Comparison of ENCODE assay signal across 26 cellular contexts in the genomic region with DNA sequence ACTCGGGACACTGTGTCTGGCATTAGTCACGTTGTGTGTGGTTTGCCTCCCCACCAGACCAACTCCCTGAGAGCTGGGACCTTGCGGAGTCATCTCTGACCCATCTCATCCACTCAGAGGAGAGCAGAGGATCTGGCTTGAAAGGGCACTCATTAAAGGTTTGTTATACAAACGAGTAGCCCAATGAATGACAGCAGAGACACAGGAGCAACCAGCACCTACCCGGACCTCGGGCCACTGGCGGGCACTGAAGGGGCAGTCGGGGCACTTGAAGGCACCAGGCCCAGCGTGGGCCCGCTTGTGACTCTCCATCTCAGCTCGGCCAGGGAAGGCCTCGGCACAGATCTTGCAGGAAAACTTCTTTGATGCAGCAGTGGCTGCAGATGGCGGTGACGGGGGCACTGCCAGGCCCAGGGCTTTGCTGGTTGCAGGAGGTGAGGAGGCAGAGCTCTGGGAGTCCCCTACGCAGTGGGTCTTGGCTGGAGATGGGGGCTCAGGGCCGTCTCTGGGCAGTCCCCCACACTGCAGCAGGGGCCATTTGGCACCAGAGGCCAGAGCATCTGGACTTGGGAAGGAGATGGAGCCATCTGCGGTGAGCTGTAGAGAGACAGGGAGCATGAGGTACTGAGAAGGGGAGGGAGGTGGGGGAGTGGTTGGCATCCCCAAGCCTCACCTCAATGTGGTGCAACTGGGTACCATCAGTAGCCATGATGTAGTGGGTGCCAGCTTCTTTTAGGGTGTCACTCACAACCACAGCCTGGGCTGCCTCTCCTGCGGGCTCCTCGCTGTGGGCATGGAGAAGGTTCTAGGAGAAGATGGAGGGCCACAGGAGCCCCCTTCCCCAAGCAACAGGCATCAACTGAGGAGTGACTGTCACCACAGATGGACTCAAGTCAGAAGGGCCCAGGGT. TPM values are rescaled to one million over a fixed set of nuclear protein-coding genes. Genes with fewer than 3 reads are reported as not detected.
DNase-seq lines count a peak whose midpoint lies in the region; ATAC-seq and TF ChIP-seq lines count a peak whose summit lies in the region.
"Had no signal": no experiment of that assay in that cellular context is flagged by ENCODE, and none has a peak within 500 bp of the region (broad histone marks: within the 10 kb centered on the region; RNA-seq: fewer than 3 reads in every experiment).

No MANE protein-coding gene starts in this region.

- no peaks in the 10 kb centered on the region for H3K4me1 ChIP-seq in DND-41 (ENCODE audit: insufficient read depth, low read length)
- H3K4me1 ChIP-seq: prostate gland had no signal

- DNase-seq in activated CD4-positive, alpha-beta memory T cell treated with anti-CD3 and anti-CD28 coated beads, Interleukin-2, amount 10 ng/mL, durations not matched to agents 7 days and 5 days = no peak
- DNase-seq in activated CD4-positive, alpha-beta memory T cell treated with anti-CD3 and anti-CD28 coated beads for 36 hours = no peak
- no peak for DNase-seq in DND-41
- DNase-seq in WTC11 (ENCODE audit: low spot score) = no peak
- no peak for DNase-seq in neural crest cell (ENCODE audit: low read depth, low spot score)
- no peak for DNase-seq in left colon
- no peak for DNase-seq in epidermal melanocyte (ENCODE audit: insufficient read length, low spot score)
- DNase-seq in NCI-H1436 (lab: John Stamatoyannopoulos, UW) = no peak
- DNase-seq: 8988T; activated CD4-positive, alpha-beta T cell treated with anti-CD3 and anti-CD28 coated beads, Interleukin-2, amount 50 U/mL, for 4 hours; activated T-cell treated with anti-CD3 and anti-CD28 coated beads, Interleukin-2, amount 50 U/mL, for 1 hour; effector memory CD4-positive, alpha-beta T cell; esophagus squamous epithelium; GF-D8; GM23248; KBM-7; mesendoderm; NCI-H226; NCI-H82; nephron progenitor cell; PC-3; small intestine; stimulated activated CD4-positive, alpha-beta T cell treated with anti-CD3 and anti-CD28 coated beads, Interleukin-2, amount 100 ng/mL, for 48 hours had no signal

- POLR2A ChIA-PET in activated CD4-positive, alpha-beta memory T cell treated with anti-CD3 and anti-CD28 coated beads, Interleukin-2, amount 10 ng/mL, durations not matched to agents 7 days and 5 days (lab: Charles Lee) = interaction anchor here (0.9 to 8.9 kb wide), 6 partner anchors 8 to 20 kb away, joined by 4 to 56 read pairs (median 5); partner anchors contain the start of genes PCIF1 and ZNF335
- POLR2A ChIA-PET in activated CD4-positive, alpha-beta memory T cell treated with anti-CD3 and anti-CD28 coated beads for 36 hours (lab: Charles Lee) = interaction anchor here (0.9 kb wide), 1 partner anchor 17 kb away, joined by 3 read pairs; the partner anchor contains the start of gene PCIF1
- POLR2A ChIA-PET in WTC11 (lab: Charles Lee) = interaction anchor here (1.2 to 1.5 kb wide), 2 partner anchors 14 to 18 kb away, joined by 3 read pairs; no protein-coding TSS in a partner anchor

- no peaks in the 10 kb centered on the region for H3K27me3 Mint-ChIP-seq in activated CD4-positive, alpha-beta memory T cell treated with anti-CD3 and anti-CD28 coated beads, Interleukin-2, amount 10 ng/mL, durations not matched to agents 7 days and 5 days
- no peaks in the 10 kb centered on the region for H3K27me3 Mint-ChIP-seq in activated CD4-positive, alpha-beta memory T cell treated with anti-CD3 and anti-CD28 coated beads for 36 hours
- no peaks in the 10 kb centered on the region for H3K27me3 Mint-ChIP-seq in WTC11 (ENCODE audit: low read depth)
- no peaks in the 10 kb centered on the region for H3K27me3 Mint-ChIP-seq in neural crest cell (ENCODE audit: low read depth)
- H3K27me3 Mint-ChIP-seq: activated naive CD8-positive, alpha-beta T cell; B cell had no signal

- H3K9me3 Mint-ChIP-seq in activated CD4-positive, alpha-beta memory T cell treated with anti-CD3 and anti-CD28 coated beads, Interleukin-2, amount 10 ng/mL, durations not matched to agents 7 days and 5 days = no peaks in the 10 kb centered on the region
- H3K9me3 Mint-ChIP-seq in activated CD4-positive, alpha-beta memory T cell treated with anti-CD3 and anti-CD28 coated beads for 36 hours = no peaks in the 10 kb centered on the region
- no peaks in the 10 kb centered on the region for H3K9me3 Mint-ChIP-seq in WTC11
- no peaks in the 10 kb centered on the region for H3K9me3 Mint-ChIP-seq in neural crest cell
- H3K9me3 Mint-ChIP-seq: nephron progenitor cell had no signal

- H3K4me3 ChIP-seq in DND-41 (ENCODE audit: low read depth in 1 of 2, low read length in 2 of 2) = no peak overlapping the region
- H3K4me3 ChIP-seq: esophagus squamous epithelium, GM23248, prostate gland had no signal

- H3K27ac ChIP-seq in DND-41 (ENCODE audit: low read length) = peak overlapping the region; percentile 15; the same call in 1 of the 2 replicates
- H3K27ac ChIP-seq: esophagus squamous epithelium, GM23248, prostate gland had no signal

- H4K20me1 ChIP-seq in DND-41 (ENCODE audit: insufficient read depth, low read length) = peaks cover 10% of the 10 kb centered on the region

- no peaks in the 10 kb centered on the region for H3K9me3 ChIP-seq in DND-41 (ENCODE audit: insufficient read depth, low read length, severe bottlenecking)
- H3K9me3 ChIP-seq: esophagus squamous epithelium, prostate gland had no signal

- TF ChIP-seq CTCF in DND-41 (IDR thresholded peaks at IDR 0.05; ENCODE audit: borderline replicate concordance, extremely low read depth, low read length, poor library complexity, severe bottlenecking) (no peak), WTC11 (IDR thresholded peaks at IDR 0.05) (no peak), neural crest cell (conservative IDR thresholded peaks at IDR 0.05) (no peak)

- peaks cover 51% of the 10 kb centered on the region for H3K36me3 Mint-ChIP-seq in activated CD4-positive, alpha-beta memory T cell treated with anti-CD3 and anti-CD28 coated beads, Interleukin-2, amount 10 ng/mL, durations not matched to agents 7 days and 5 days (ENCODE audit: low read depth)
- H3K36me3 Mint-ChIP-seq in activated CD4-positive, alpha-beta memory T cell treated with anti-CD3 and anti-CD28 coated beads for 36 hours = peaks cover 31% of the 10 kb centered on the region
- H3K36me3 Mint-ChIP-seq in WTC11 (peaks cover 21% of the 10 kb centered on the region), neural crest cell (ENCODE audit: low read depth) (peaks cover 4% of the 10 kb centered on the region)
- H3K36me3 Mint-ChIP-seq: activated naive CD8-positive, alpha-beta T cell had no signal

- no peak overlapping the region for H3K4me3 Mint-ChIP-seq in activated CD4-positive, alpha-beta memory T cell treated with anti-CD3 and anti-CD28 coated beads, Interleukin-2, amount 10 ng/mL, durations not matched to agents 7 days and 5 days
- H3K4me3 Mint-ChIP-seq in activated CD4-positive, alpha-beta memory T cell treated with anti-CD3 and anti-CD28 coated beads for 36 hours = no peak overlapping the region
- H3K4me3 Mint-ChIP-seq in WTC11 (no peak overlapping the region), neural crest cell (peak overlapping the region; percentile 47)
- H3K4me3 Mint-ChIP-seq: activated naive CD8-positive, alpha-beta T cell; B cell; nephron progenitor cell had no signal

- no peak overlapping the region for H3K4me2 ChIP-seq in DND-41 (ENCODE audit: insufficient read depth, low read length)

- peak overlapping the region; percentile 47 for H3K27ac Mint-ChIP-seq in activated CD4-positive, alpha-beta memory T cell treated with anti-CD3 and anti-CD28 coated beads, Interleukin-2, amount 10 ng/mL, durations not matched to agents 7 days and 5 days
- no peak overlapping the region for H3K27ac Mint-ChIP-seq in activated CD4-positive, alpha-beta memory T cell treated with anti-CD3 and anti-CD28 coated beads for 36 hours
- H3K27ac Mint-ChIP-seq in WTC11 (peak overlapping the region; percentile 76; the same call in 1 of the 2 replicates), neural crest cell (ENCODE audit: unreplicated experiment) (peak overlapping the region; percentile 57)
- H3K27ac Mint-ChIP-seq: activated naive CD8-positive, alpha-beta T cell; B cell; nephron progenitor cell had no signal

- H3K27me3 ChIP-seq in DND-41 (ENCODE audit: insufficient read depth, low read length, poor library complexity) = no peaks in the 10 kb centered on the region
- H3K27me3 ChIP-seq: esophagus squamous epithelium had no signal

- no peak overlapping the region for H3K9ac ChIP-seq in DND-41 (ENCODE audit: low read depth, low read length)
- H3K9ac ChIP-seq: GM23248 had no signal

- ATAC-seq in DND-41 (ENCODE audit: insufficient read depth, low read depth) (no peak), WTC11 (no peak), left colon (no peak)
- ATAC-seq: PC-3 had no signal

- CTCF ChIA-PET in activated CD4-positive, alpha-beta memory T cell treated with anti-CD3 and anti-CD28 coated beads, Interleukin-2, amount 10 ng/mL, durations not matched to agents 7 days and 5 days (lab: Charles Lee) = interaction anchor here (2.2 kb wide), 1 partner anchor 18 kb away, joined by 13 read pairs; no protein-coding TSS in a partner anchor
- CTCF ChIA-PET in activated CD4-positive, alpha-beta memory T cell treated with anti-CD3 and anti-CD28 coated beads for 36 hours (lab: Charles Lee) = interaction anchor here (3.5 kb wide), 1 partner anchor 17 kb away, joined by 24 read pairs; no protein-coding TSS in a partner anchor
- CTCF ChIA-PET in WTC11 (lab: Charles Lee) = interaction anchor here (0.8 to 1.7 kb wide), 4 partner anchors 18 to 52 kb away, joined by 3 to 5 read pairs (median 3); no protein-coding TSS in a partner anchor

- H3K4me1 Mint-ChIP-seq in activated CD4-positive, alpha-beta memory T cell treated with anti-CD3 and anti-CD28 coated beads, Interleukin-2, amount 10 ng/mL, durations not matched to agents 7 days and 5 days = peaks cover 6% of the 10 kb centered on the region
- no peaks in the 10 kb centered on the region for H3K4me1 Mint-ChIP-seq in activated CD4-positive, alpha-beta memory T cell treated with anti-CD3 and anti-CD28 coated beads for 36 hours (ENCODE audit: low read depth)
- H3K4me1 Mint-ChIP-seq in WTC11 = peaks cover 5% of the 10 kb centered on the region
- H3K4me1 Mint-ChIP-seq in neural crest cell = no peaks in the 10 kb centered on the region
- H3K4me1 Mint-ChIP-seq: nephron progenitor cell had no signal

- intact Hi-C loops in activated CD4-positive, alpha-beta memory T cell treated with anti-CD3 and anti-CD28 coated beads for 36 hours (cut with micrococcal nuclease) = no loop called here
- intact Hi-C loops in left colon (cut with DNase I, micrococcal nuclease) = no loop called here

- no peak overlapping the region for H2AFZ ChIP-seq in DND-41 (ENCODE audit: low read depth, low read length)
- H2AFZ ChIP-seq: GM23248 had no signal

- peaks cover 73% of the 10 kb centered on the region for H3K36me3 ChIP-seq in DND-41 (ENCODE audit: insufficient read depth, low read length)

- H3K79me2 ChIP-seq in DND-41 (ENCODE audit: insufficient read depth, low read length) = no peaks in the 10 kb centered on the region

RNA-seq across cellular contexts. Expression of gene PCIF1, which starts 17.7 kb away (rescaled TPM):
- total RNA-seq in activated CD4-positive, alpha-beta memory T cell treated with anti-CD3 and anti-CD28 coated beads, Interleukin-2, amount 10 ng/mL, durations not matched to agents 7 days and 5 days = 10 to 100 TPM; 44.2 to 45.7 TPM
- 10 to 100 TPM; 29.9 to 33.0 TPM for total RNA-seq in activated CD4-positive, alpha-beta memory T cell treated with anti-CD3 and anti-CD28 coated beads for 36 hours
- total RNA-seq in WTC11 (2021) (37.7 to 42.2 TPM (median 39.4 TPM) in 3 replicates), neural crest cell (36.4 and 36.5 TPM in 2 replicates), left colon (10 to 100 TPM; 27.2 to 32.1 TPM)

RNA-seq across cellular contexts. Expression of gene ZNF335, which starts 19.8 kb away (rescaled TPM):
- 10 to 100 TPM; 35.7 to 36.7 TPM for total RNA-seq in activated CD4-positive, alpha-beta memory T cell treated with anti-CD3 and anti-CD28 coated beads, Interleukin-2, amount 10 ng/mL, durations not matched to agents 7 days and 5 days
- total RNA-seq in activated CD4-positive, alpha-beta memory T cell treated with anti-CD3 and anti-CD28 coated beads for 36 hours = 10 to 100 TPM; 24.1 to 26.0 TPM
- total RNA-seq in WTC11 (2021) (16.3 to 20.0 TPM (median 16.4 TPM) in 3 replicates), neural crest cell (24.8 and 24.9 TPM in 2 replicates), left colon (10 to 100 TPM; 14.8 to 18.2 TPM)

RNA-seq across cellular contexts. Expression of gene PLTP, which starts 40.2 kb away (rescaled TPM):
- total RNA-seq in activated CD4-positive, alpha-beta memory T cell treated with anti-CD3 and anti-CD28 coated beads, Interleukin-2, amount 10 ng/mL, durations not matched to agents 7 days and 5 days = 1 to 10 TPM; 2.8 to 3.1 TPM
- total RNA-seq in activated CD4-positive, alpha-beta memory T cell treated with anti-CD3 and anti-CD28 coated beads for 36 hours = 1 to 10 TPM; 9.4 to 9.5 TPM
- total RNA-seq in WTC11 (2021) (109 to 135 TPM (median 133 TPM) in 3 replicates), neural crest cell (56.6 and 61.0 TPM in 2 replicates), left colon (10 to 100 TPM; 14.7 to 49.5 TPM)

RNA-seq across cellular contexts. Expression of gene MMP9, which starts 56.5 kb away (rescaled TPM):
- under 1 TPM; 0.13 to 0.15 TPM for total RNA-seq in activated CD4-positive, alpha-beta memory T cell treated with anti-CD3 and anti-CD28 coated beads, Interleukin-2, amount 10 ng/mL, durations not matched to agents 7 days and 5 days
- under 1 TPM; 0.10 to 0.12 TPM for total RNA-seq in activated CD4-positive, alpha-beta memory T cell treated with anti-CD3 and anti-CD28 coated beads for 36 hours
- total RNA-seq in WTC11 (2021) = 5.8 to 7.1 TPM (median 5.8 TPM) in 3 replicates
- not detected in 2 replicates for total RNA-seq in neural crest cell
- total RNA-seq in left colon = 1 to 10 TPM in 1 of 2 donors, under 1 TPM in 1; 0.31 to 2.1 TPM
- total RNA-seq: GM23248 had no signal
